In genomic region chr12:12094481-12094880, GRCh38 we compare ENCODE assay signal across 23 cellular contexts. TPM values are rescaled to one million over a fixed set of nuclear protein-coding genes. Genes with fewer than 3 reads are reported as not detected.
DNase-seq lines count a peak whose midpoint lies in the region; ATAC-seq, FAIRE-seq and TF ChIP-seq lines count a peak whose summit lies in the region.
"Had no signal": no experiment of that assay in that cellular context is flagged by ENCODE, and none has a peak within 500 bp of the region (broad histone marks: within the 10 kb centered on the region; RNA-seq: fewer than 3 reads in every experiment).

No MANE protein-coding gene starts in this region.

- H3K27ac ChIP-seq in HepG2 (ENCODE audit: extremely low read length, insufficient read depth, low read length) = no peak overlapping the region
- no peak overlapping the region for H3K27ac ChIP-seq in right lobe of liver
- H3K27ac ChIP-seq in spleen = no peak overlapping the region
- no peak overlapping the region for H3K27ac ChIP-seq in upper lobe of right lung
- H3K27ac ChIP-seq: BLaER1 treated with 17β-estradiol and CSF1 and Interleukin-3, amounts not matched to agents 10 nM and 100 nM; GM23248; HL-60 had no signal

- H4K20me1 ChIP-seq in HepG2 (ENCODE audit: insufficient read depth, low read length) = no peaks in the 10 kb centered on the region
- H4K20me1 ChIP-seq: BLaER1 treated with 17β-estradiol and CSF1 and Interleukin-3, amounts not matched to agents 10 nM and 100 nM had no signal

- in situ Hi-C loops in HepG2 (cut with HindIII; ENCODE audit: extremely low pct_ligation_motif_present, low pct_unique_long_range_greater_than_20kb) = loop anchor here (25.0 kb wide), 1 partner anchor 618 kb away; the partner anchor contains the start of gene CDKN1B
- in situ Hi-C loops in ACHN (cut with HindIII; ENCODE audit: low pct_ligation_motif_present, low pct_unique_long_range_greater_than_20kb, low sequenced_read_pairs) = loop anchor here (25.0 kb wide), 1 partner anchor 243 kb away; no protein-coding TSS in a partner anchor

- TF ChIP-seq RAD21 in HepG2 (CRISPR knock-in tag; IDR thresholded peaks at IDR 0.05) = no peak

- H2AFZ ChIP-seq in HepG2 (ENCODE audit: low read length) = no peak overlapping the region
- H2AFZ ChIP-seq: GM23248 had no signal

- no peaks in the 10 kb centered on the region for H3K36me3 ChIP-seq in HepG2 (replicated peaks in 1 of 2; ENCODE audit: control insufficient read depth in 1 of 2, insufficient read depth in 2 of 2, low read length in 2 of 2)
- H3K36me3 ChIP-seq in right lobe of liver = no peaks in the 10 kb centered on the region
- H3K36me3 ChIP-seq in spleen = no peaks in the 10 kb centered on the region
- H3K36me3 ChIP-seq in upper lobe of right lung = no peaks in the 10 kb centered on the region
- H3K36me3 ChIP-seq: BLaER1 treated with 17β-estradiol and CSF1 and Interleukin-3, amounts not matched to agents 10 nM and 100 nM; HAP-1 had no signal

- H3K4me3 ChIP-seq in HepG2 (replicated peaks in 1 of 3; ENCODE audit: insufficient read depth in 1 of 3, low read depth in 2 of 3, low read length in 3 of 3) = no peak overlapping the region
- no peak overlapping the region for H3K4me3 ChIP-seq in right lobe of liver
- no peak overlapping the region for H3K4me3 ChIP-seq in choroid plexus epithelial cell (ENCODE audit: low read depth, low read length)
- H3K4me3 ChIP-seq in spleen = no peak overlapping the region
- no peak overlapping the region for H3K4me3 ChIP-seq in upper lobe of right lung
- H3K4me3 ChIP-seq: BLaER1 treated with 17β-estradiol and CSF1 and Interleukin-3, amounts not matched to agents 10 nM and 100 nM; GM23248; HAP-1 had no signal

- H3K9me3 ChIP-seq in HepG2 (ENCODE audit: low read length) (no peaks in the 10 kb centered on the region), right lobe of liver (no peaks in the 10 kb centered on the region), spleen (no peaks in the 10 kb centered on the region), upper lobe of right lung (no peaks in the 10 kb centered on the region)
- H3K9me3 ChIP-seq: BLaER1 treated with 17β-estradiol and CSF1 and Interleukin-3, amounts not matched to agents 10 nM and 100 nM; HAP-1 had no signal

- no peaks in the 10 kb centered on the region for H3K79me2 ChIP-seq in HepG2 (ENCODE audit: insufficient read depth, low read length)

- H3K27me3 ChIP-seq in HepG2 (ENCODE audit: control insufficient read depth in 1 of 2, insufficient read depth in 2 of 2, low read length in 2 of 2) (peaks cover 0 to 3% of the 10 kb centered on the region in 2 experiments; a peak in 1 of 5 replicates), right lobe of liver (no peaks in the 10 kb centered on the region), spleen (replicated peaks in 1 of 7) (peaks cover 0 to 26% (median 0%) of the 10 kb centered on the region in 7 donors), upper lobe of right lung (no peaks in the 10 kb centered on the region)
- H3K27me3 ChIP-seq: BLaER1 treated with 17β-estradiol and CSF1 and Interleukin-3, amounts not matched to agents 10 nM and 100 nM had no signal

- H3K4me2 ChIP-seq in HepG2 (ENCODE audit: low read depth, low read length) = no peak overlapping the region
- H3K4me2 ChIP-seq: BLaER1 treated with 17β-estradiol and CSF1 and Interleukin-3, amounts not matched to agents 10 nM and 100 nM had no signal

- ATAC-seq in HepG2 = peak; percentile 12
- no peak for ATAC-seq in right lobe of liver
- no peak for ATAC-seq in upper lobe of right lung

- CTCF ChIA-PET in HepG2 (lab: Yijun Ruan, JAX; ENCODE audit: low intra/inter-chr PET ratio, low total read pairs) = no interaction called here

- FAIRE-seq in HepG2 (lab: Jason Lieb, UNC) = no peak
- FAIRE-seq: G401.6, GM12892, GM18507 had no signal

- intact Hi-C loops in HepG2 (cut with micrococcal nuclease; ENCODE audit: unreplicated experiment) = loop anchor here (10.0 kb wide), 1 partner anchor 70 kb away; no protein-coding TSS in a partner anchor
- intact Hi-C loops in right lobe of liver (cut with DNase I) = no loop called here
- intact Hi-C loops in spleen (cut with DNase I; ENCODE audit: low total_unique reads) = no loop called here
- intact Hi-C loops in upper lobe of right lung (cut with DNase I) = no loop called here

- no peak overlapping the region for H3K9ac ChIP-seq in HepG2 (ENCODE audit: insufficient read depth, low read depth, low read length)
- H3K9ac ChIP-seq: BLaER1 treated with 17β-estradiol and CSF1 and Interleukin-3, amounts not matched to agents 10 nM and 100 nM; GM23248 had no signal

- no peak for DNase-seq in HepG2 (ENCODE audit: low spot score)
- no peak for DNase-seq in right lobe of liver
- peak; percentile 2 for DNase-seq in choroid plexus epithelial cell (ENCODE audit: low read depth)
- DNase-seq in spleen = peak; percentile 32
- DNase-seq in ACHN = no peak
- DNase-seq in upper lobe of right lung = no peak
- no peak for DNase-seq in NCI-H748 treated with DMSO at 0.1 percent for 48 hours (lab: John Stamatoyannopoulos, UW)
- DNase-seq: 8988T; CD4-positive, CD25-positive, alpha-beta regulatory T cell; CD8-positive, alpha-beta memory T cell; COR-L47; GM23248 had no signal

- H3K4me1 ChIP-seq in HepG2 (ENCODE audit: insufficient read depth, low read length) (peaks cover 38% of the 10 kb centered on the region), right lobe of liver (peaks cover 0 to 8% (median 0%) of the 10 kb centered on the region in 4 donors), spleen (no peaks in the 10 kb centered on the region), upper lobe of right lung (peaks cover 14% of the 10 kb centered on the region)
- H3K4me1 ChIP-seq: HAP-1 had no signal

- TF ChIP-seq CTCF in HepG2 (CRISPR knock-in tag; IDR thresholded peaks at IDR 0.05) (no peak), right lobe of liver (IDR thresholded peaks at IDR 0.05) (no peak), choroid plexus epithelial cell (conservative IDR thresholded peaks at IDR 0.05; ENCODE audit: low read depth, low read length) (no peak), spleen (IDR thresholded peaks at IDR 0.05 in 8 of 11, conservative IDR thresholded peaks at IDR 0.05 in 3 of 11) (no peak), upper lobe of right lung (IDR thresholded peaks at IDR 0.05) (no peak)

- WGBS in HepG2 (ENCODE audit: low lambda C conversion rate) = 45% methylated on average over 4 of the region's 4 CpGs
- 66% methylated on average over 4 of the region's 4 CpGs for WGBS in right lobe of liver (ENCODE audit: insufficient coverage, low coverage, low lambda C conversion rate, missing lambda C conversion rate)
- 79 to 96% (median 81%) methylated on average over 4 of the region's 4 CpGs for WGBS in spleen, 5 donors

- TF ChIP-seq POLR2A in HepG2 (IDR thresholded peaks at IDR 0.05; ENCODE audit: insufficient read depth in 1 of 2, low read depth in 2 of 2, low read length in 2 of 2) (no peak), right lobe of liver (IDR thresholded peaks at IDR 0.05) (no peak), spleen (IDR thresholded peaks at IDR 0.05) (no peak)

- TF ChIP-seq EP300 in HepG2 (IDR thresholded peaks at IDR 0.05; ENCODE audit: low read depth in 2 of 2, low read length in 2 of 2) = no peak
- TF ChIP-seq EP300 in HepG2 (CRISPR knock-in tag; IDR thresholded peaks at IDR 0.05; ENCODE audit: borderline replicate concordance) = no peak

- BruUV-seq in HepG2 (replicated peaks; lab: Mats Ljungman, UMichigan) = no TSS peak

- POLR2A ChIA-PET in HepG2 (lab: Yijun Ruan, JAX) = no interaction called here

TF ChIP-seq in HepG2, 621 proteins besides CTCF, POLR2A, EP300 and RAD21:
- TF ChIP-seq RBM22 (optimal IDR thresholded peaks at IDR 0.05; ENCODE audit: low read length) (peak; percentile 55), CBFB (CRISPR knock-in tag; IDR thresholded peaks at IDR 0.05) (no peak)
TF ChIP-seq in HepG2: peak in this region for 1.

RNA-seq across cellular contexts. Expression of gene BCL2L14, which starts 23.7 kb away (rescaled TPM):
- total RNA-seq in HepG2 (2016; rRNA removed; fragmentation: Illumina TruSeq; extraction: Trizol) (0.11 and 0.28 TPM in 2 replicates), right lobe of liver (1 to 10 TPM in 1 of 6 experiments, under 1 TPM in 1, not detected in 4; 0.14 to 1.1 TPM), spleen (1 to 10 TPM in 3 of 7 donors, under 1 TPM in 3, not detected in 1; 0.68 to 2.2 (median 1.1) TPM), upper lobe of right lung (1.4 TPM)
- 0.30 TPM in 1 of 2 replicates, not detected in the other for total RNA-seq in HepG2 (2016; cell fraction: cytosol; rRNA removed; fragmentation: Illumina TruSeq; extraction: Trizol; ENCODE audit: low read depth)
- total RNA-seq in HepG2 (2016; cell fraction: insoluble cytoplasmic fraction; rRNA removed; fragmentation: Illumina TruSeq; extraction: Trizol) = 0.22 and 0.32 TPM in 2 replicates
- total RNA-seq in HepG2 (2016; cell fraction: membrane; rRNA removed; fragmentation: Illumina TruSeq; extraction: Trizol) = 0.34 TPM in 1 of 2 replicates, not detected in the other
- total RNA-seq in HepG2 (2016; cell fraction: nucleus; rRNA removed; fragmentation: Illumina TruSeq; extraction: Trizol) = not detected in 2 replicates
- polyA plus RNA-seq in HepG2 (2011; rRNA removed) (0.22 TPM in 1 of 2 replicates, not detected in the other), spleen (under 1 TPM; 0.13 to 0.91 (median 0.91) TPM)
- polyA plus RNA-seq in HepG2 (2011; cell fraction: cytosol; rRNA removed) = 0.08 and 0.09 TPM in 2 replicates
- polyA plus RNA-seq in HepG2 (2011; cell fraction: nucleus; rRNA removed) = 0.21 TPM in 1 of 2 replicates, not detected in the other
- 0.07 and 0.24 TPM in 2 replicates for polyA plus RNA-seq in HepG2 (2012)
- polyA plus RNA-seq in HepG2 (2016; cell fraction: cytosol; fragmentation: Illumina TruSeq; extraction: Trizol; ENCODE audit: low read depth) = not detected in 2 replicates
- not detected in 2 replicates for polyA plus RNA-seq in HepG2 (2016; cell fraction: insoluble cytoplasmic fraction; fragmentation: Illumina TruSeq; extraction: Trizol; ENCODE audit: low read depth)
- polyA plus RNA-seq in HepG2 (2016; cell fraction: membrane; fragmentation: Illumina TruSeq; extraction: Trizol; ENCODE audit: low read depth) = not detected in 2 replicates
- not detected in 2 replicates for polyA plus RNA-seq in HepG2 (2016; cell fraction: nucleus; fragmentation: Illumina TruSeq; extraction: Trizol; ENCODE audit: insufficient read depth, low read depth)
- polyA minus RNA-seq in HepG2 (2011; rRNA and poly(A)+ RNA removed; ENCODE audit: low replicate concordance) = 0.35 TPM in 1 of 2 replicates, not detected in the other
- polyA minus RNA-seq in HepG2 (2011; cell fraction: cytosol; rRNA and poly(A)+ RNA removed) = not detected in 2 replicates
- 0.52 TPM in 1 of 2 replicates, not detected in the other for polyA minus RNA-seq in HepG2 (2011; cell fraction: nucleus; rRNA and poly(A)+ RNA removed)
- total RNA-seq: A673, B cell, GM23248, H4, HT1080 had no signal
- polyA plus RNA-seq: CD8-positive, alpha-beta memory T cell; GM23248; IgD-negative memory B cell had no signal

Comparison
In these comparisons a context has a peak if more than half of its experiments do, and no peak if none do; other contexts are left out.
1. DNase-seq: peak in choroid plexus epithelial cell (single experiment) and spleen (single experiment); none in HepG2 (single experiment), right lobe of liver (0 of 3), ACHN (single experiment), upper lobe of right lung (single experiment) and NCI-H748 treated with DMSO at 0.1 percent for 48 hours (single experiment).